8 cellular contexts compared by ENCODE assay signal in the genomic region with DNA sequence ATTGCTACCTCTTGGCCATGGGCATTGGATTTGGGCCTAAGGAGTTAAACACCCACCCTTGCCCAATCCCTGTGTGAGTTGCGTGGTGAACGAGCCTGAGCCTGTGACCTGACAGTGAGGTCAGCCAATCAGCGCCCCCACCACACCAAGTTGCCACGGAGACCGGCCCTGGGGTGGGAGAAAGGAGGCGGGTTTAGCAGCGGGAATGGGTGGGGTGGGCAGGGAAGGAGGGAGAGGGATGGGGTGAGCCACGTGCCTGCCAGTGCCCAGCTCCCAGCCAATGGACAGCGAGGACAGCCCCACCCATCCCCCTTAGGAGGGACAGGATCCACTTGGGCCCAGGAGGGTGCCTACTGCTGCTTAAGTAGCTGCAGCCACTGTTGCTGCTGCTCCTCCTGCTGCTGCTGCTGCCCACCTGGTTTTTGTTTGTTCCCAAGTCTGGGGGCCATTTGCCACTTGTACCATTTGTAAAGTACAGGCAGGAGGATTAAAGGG. TPM values are rescaled to one million over a fixed set of nuclear protein-coding genes. Genes with fewer than 3 reads are reported as not detected.
DNase-seq lines count a peak whose midpoint lies in the region; ATAC-seq lines count a peak whose summit lies in the region.

No MANE protein-coding gene starts in this region.

- H3K36me3 ChIP-seq in trophoblast cell (ENCODE audit: control insufficient read depth in 1 of 2, insufficient read depth in 2 of 2, low read length in 2 of 2), result peaks cover 31 to 32% of the 10 kb centered on the region in 2 experiments

- H3K14ac ChIP-seq in trophoblast cell (ENCODE audit: low read length), result no peak overlapping the region

- H3K4me3 Mint-ChIP-seq in activated naive CD4-positive, alpha-beta T cell treated with anti-CD3 and anti-CD28 coated beads, Interleukin-2, amount 10 ng/mL, durations not matched to agents 7 days and 5 days, result peak overlapping the region; percentile 93

- CTCF ChIA-PET in activated naive CD4-positive, alpha-beta T cell treated with anti-CD3 and anti-CD28 coated beads, Interleukin-2, amount 10 ng/mL, durations not matched to agents 7 days and 5 days (lab: Charles Lee), result interaction anchor here (1.1 to 5.0 kb wide), 6 partner anchors 8 to 50 kb away, joined by 3 to 21 read pairs (median 6); partner anchors contain the start of gene ADAM15

- no peaks in the 10 kb centered on the region for H3K27me3 ChIP-seq in trophoblast cell (ENCODE audit: insufficient read depth, low read length)

- H3K79me2 ChIP-seq in trophoblast cell (ENCODE audit: control insufficient read depth, insufficient read depth, low read length, poor library complexity), result peaks cover 3% of the 10 kb centered on the region

- no peak overlapping the region for H4K91ac ChIP-seq in trophoblast cell (ENCODE audit: low read depth, low read length)

- H3K4me2 ChIP-seq in trophoblast cell (ENCODE audit: low read length), result no peak overlapping the region

- no CpG with 5 or more reads among the region's 9 CpGs for WGBS in trophoblast cell (ENCODE audit: extremely low coverage, insufficient coverage, insufficient read length)

- H3K27ac Mint-ChIP-seq in activated naive CD4-positive, alpha-beta T cell treated with anti-CD3 and anti-CD28 coated beads, Interleukin-2, amount 10 ng/mL, durations not matched to agents 7 days and 5 days, result peak overlapping the region; percentile 87

- H3K36me3 Mint-ChIP-seq in activated naive CD4-positive, alpha-beta T cell treated with anti-CD3 and anti-CD28 coated beads, Interleukin-2, amount 10 ng/mL, durations not matched to agents 7 days and 5 days, result peaks cover 52% of the 10 kb centered on the region

- no peak overlapping the region for H3K9ac ChIP-seq in trophoblast cell (ENCODE audit: low read length)

- H3K18ac ChIP-seq in trophoblast cell (ENCODE audit: low read length), result no peak overlapping the region

- DNase-seq in COR-L47 (lab: John Stamatoyannopoulos, UW), result peak; percentile 89
- peak; percentile 82 for DNase-seq in NCI-H1417 treated with DMSO at 0.1 percent for 48 hours (lab: John Stamatoyannopoulos, UW)
- peak; percentile 68 for DNase-seq in activated naive CD4-positive, alpha-beta T cell treated with anti-CD3 and anti-CD28 coated beads, Interleukin-2, amount 10 ng/mL, durations not matched to agents 7 days and 5 days
- DNase-seq in left cardiac atrium, result peak; percentile 80
- peak; percentile 88 for DNase-seq in sciatic nerve (ENCODE audit: low spot score)
- no peak for DNase-seq in trophoblast cell
- no peak for DNase-seq in 8988T

- H4K8ac ChIP-seq in trophoblast cell (ENCODE audit: low read depth, low read length), result no peak overlapping the region

- H3K9me3 Mint-ChIP-seq in activated naive CD4-positive, alpha-beta T cell treated with anti-CD3 and anti-CD28 coated beads, Interleukin-2, amount 10 ng/mL, durations not matched to agents 7 days and 5 days, result no peaks in the 10 kb centered on the region

- H3K79me1 ChIP-seq in trophoblast cell (ENCODE audit: low read length), result peaks cover 6% of the 10 kb centered on the region

- no peak overlapping the region for H2AK5ac ChIP-seq in trophoblast cell (ENCODE audit: low read length)

- no peak overlapping the region for H2BK12ac ChIP-seq in trophoblast cell (ENCODE audit: low read length)

- no peak overlapping the region for H4K12ac ChIP-seq in trophoblast cell (ENCODE audit: low read depth, low read length)

- H2AFZ ChIP-seq in trophoblast cell (ENCODE audit: insufficient read depth, low read length, poor library complexity), result no peak overlapping the region

- no peak overlapping the region for H3K4ac ChIP-seq in trophoblast cell (ENCODE audit: low read depth, low read length)

- no peak overlapping the region for H3K4me3 ChIP-seq in trophoblast cell (ENCODE audit: low read depth, low read length)

- H3K27ac ChIP-seq in trophoblast cell (ENCODE audit: low read depth, low read length), result no peak overlapping the region

- peak; percentile 42 to 57 for ATAC-seq in left cardiac atrium
- ATAC-seq in sciatic nerve, result peak; percentile 78
- no peak for ATAC-seq in GM21515 (IDR thresholded peaks at IDR 0.05; ENCODE audit: unreplicated experiment)

- peaks cover 1% of the 10 kb centered on the region for H3K9me3 ChIP-seq in trophoblast cell (ENCODE audit: insufficient read depth, low read depth, low read length)

- no peak overlapping the region for H2BK5ac ChIP-seq in trophoblast cell (ENCODE audit: low read depth, low read length, poor library complexity)

- H3K4me1 Mint-ChIP-seq in activated naive CD4-positive, alpha-beta T cell treated with anti-CD3 and anti-CD28 coated beads, Interleukin-2, amount 10 ng/mL, durations not matched to agents 7 days and 5 days, result peaks cover 83% of the 10 kb centered on the region

- no peaks in the 10 kb centered on the region for H3K27me3 Mint-ChIP-seq in activated naive CD4-positive, alpha-beta T cell treated with anti-CD3 and anti-CD28 coated beads, Interleukin-2, amount 10 ng/mL, durations not matched to agents 7 days and 5 days

- H2BK120ac ChIP-seq in trophoblast cell (ENCODE audit: insufficient read depth, low read length, poor library complexity), result no peak overlapping the region

- no peak overlapping the region for H3K23ac ChIP-seq in trophoblast cell (ENCODE audit: low read length)

- peaks cover 14 to 22% of the 10 kb centered on the region in 2 experiments for H3K4me1 ChIP-seq in trophoblast cell (ENCODE audit: control insufficient read depth in 1 of 2, insufficient read depth in 2 of 2, low read length in 2 of 2)

- intact Hi-C loops in left cardiac atrium (cut with DNase I) (loop anchor here in 1 of 2 donors (5.0 kb wide), 1 partner anchor 50 kb away; the partner anchor contains the start of gene PYGO2), sciatic nerve (cut with DNase I) (no loop called here)

RNA-seq across cellular contexts. Expression of gene ZBTB7B, which starts 9.5 kb away (rescaled TPM):
- 10 to 100 TPM; 49.6 to 52.6 TPM for total RNA-seq in left cardiac atrium
- 45.3 TPM for total RNA-seq in sciatic nerve
- 39.8 and 42.9 TPM in 2 replicates for polyA plus RNA-seq in trophoblast cell (2013)

RNA-seq across cellular contexts. Expression of gene LENEP, which starts 18.7 kb away (rescaled TPM):
- total RNA-seq in left cardiac atrium (not detected), sciatic nerve (not detected)
- not detected in 2 replicates for polyA plus RNA-seq in trophoblast cell (2013)

RNA-seq across cellular contexts. Expression of gene DCST2, which starts 21.5 kb away (rescaled TPM):
- under 1 TPM in 1 of 2 donors, not detected in 1; 0.59 TPM for total RNA-seq in left cardiac atrium
- total RNA-seq in sciatic nerve, result 5.5 TPM
- polyA plus RNA-seq in trophoblast cell (2013), result 0.55 and 0.56 TPM in 2 replicates

RNA-seq across cellular contexts. Expression of gene DCST1, which starts 21.5 kb away (rescaled TPM):
- total RNA-seq in left cardiac atrium, result not detected
- 0.31 TPM for total RNA-seq in sciatic nerve
- 0.22 and 0.26 TPM in 2 replicates for polyA plus RNA-seq in trophoblast cell (2013)

RNA-seq across cellular contexts. Expression of gene FLAD1, which starts 29.0 kb away (rescaled TPM):
- total RNA-seq in left cardiac atrium (10 to 100 TPM; 25.9 to 30.8 TPM), sciatic nerve (24.3 TPM)
- polyA plus RNA-seq in trophoblast cell (2013), result 27.3 and 32.2 TPM in 2 replicates

Comparison
In these comparisons a context has a peak if more than half of its experiments do, and no peak if none do; other contexts are left out.
1. DNase-seq: peak in COR-L47 (single experiment), NCI-H1417 treated with DMSO at 0.1 percent for 48 hours (single experiment), activated naive CD4-positive, alpha-beta T cell treated with anti-CD3 and anti-CD28 coated beads, Interleukin-2, amount 10 ng/mL, durations not matched to agents 7 days and 5 days (single experiment), left cardiac atrium (single experiment) and sciatic nerve (single experiment); none in trophoblast cell (0 of 2) and 8988T (single experiment).